1 cellular context compared by ENCODE assay signal in genomic region chr1:151003175-151003574, GRCh38.
TF ChIP-seq lines count a peak whose summit lies in the region.

No MANE protein-coding gene starts in this region.

TF ChIP-seq in GM23338, 12 proteins besides CTCF, POLR2A, EP300 and RAD21 (continued from another document):
- TF ChIP-seq REST (IDR thresholded peaks at IDR 0.05; ENCODE audit: unreplicated experiment), result no peak
- no peak for TF ChIP-seq EZH2phosphoT487 (IDR thresholded peaks at IDR 0.05; ENCODE audit: unreplicated experiment)
- no peak for TF ChIP-seq NANOG (IDR thresholded peaks at IDR 0.05; ENCODE audit: borderline replicate concordance)
- TF ChIP-seq POLR2AphosphoS5 (IDR thresholded peaks at IDR 0.05; ENCODE audit: low read depth), result no peak
- no peak for TF ChIP-seq STAT1 (IDR thresholded peaks at IDR 0.05; ENCODE audit: unreplicated experiment)
- no peak for TF ChIP-seq ZNF462 (CRISPR knock-in tag; IDR thresholded peaks at IDR 0.05)
- no peak for TF ChIP-seq EZH2 (IDR thresholded peaks at IDR 0.05; ENCODE audit: low read depth, unreplicated experiment)
- no peak for TF ChIP-seq ZNF331 (CRISPR knock-in tag; IDR thresholded peaks at IDR 0.05; ENCODE audit: low read depth)
- TF ChIP-seq CREB1 (CRISPR knock-in tag; IDR thresholded peaks at IDR 0.05; ENCODE audit: low read depth), result no peak
- TF ChIP-seq ETS1 (IDR thresholded peaks at IDR 0.05), result no peak
TF ChIP-seq in GM23338: peak in this region for 0.
